In genomic region chr6:16162003-16162402, GRCh38 we compare ENCODE assay signal across 22 cellular contexts.
"Had no signal": no experiment of that assay in that cellular context is flagged by ENCODE, and none has a peak within 500 bp of the region (broad histone marks: within the 10 kb centered on the region; RNA-seq: fewer than 3 reads in every experiment).

No MANE protein-coding gene starts in this region.

- H3K4me1 ChIP-seq: breast epithelium, tibial artery, upper lobe of right lung had no signal

- ATAC-seq: mucosa of descending colon; natural killer cell treated with Interleukin-12 subunit alpha and Interleukin-12 subunit beta and Interleukin-15 and Interleukin-18, amount 100 ng/mL, for 72 hours; right cardiac atrium; upper lobe of right lung; WTC11 had no signal

- H3K36me3 Mint-ChIP-seq: natural killer cell treated with Interleukin-12 subunit alpha and Interleukin-12 subunit beta and Interleukin-15 and Interleukin-18, amount 100 ng/mL, for 72 hours; WTC11 had no signal

- H3K36me3 ChIP-seq: breast epithelium, left ventricle myocardium inferior, spleen, upper lobe of right lung had no signal

- H3K27me3 Mint-ChIP-seq: natural killer cell treated with Interleukin-12 subunit alpha and Interleukin-12 subunit beta and Interleukin-15 and Interleukin-18, amount 100 ng/mL, for 72 hours had no signal

- H3K27ac ChIP-seq: breast epithelium, left ventricle myocardium inferior, spleen, tibial artery, upper lobe of right lung had no signal

- H3K4me3 ChIP-seq: breast epithelium, left ventricle myocardium inferior, lung, mucosa of descending colon, spleen, tibial artery, upper lobe of right lung had no signal

- H3K27ac Mint-ChIP-seq: activated CD4-positive, alpha-beta memory T cell treated with anti-CD3 and anti-CD28 coated beads, Interleukin-2, amount 10 ng/mL, durations not matched to agents 7 days and 5 days; activated CD4-positive, alpha-beta T cell treated with anti-CD3 and anti-CD28 coated beads, Interleukin-2, amount 10 ng/mL, durations not matched to agents 7 days and 5 days; activated naive CD4-positive, alpha-beta T cell treated with anti-CD3 and anti-CD28 coated beads, Interleukin-2, amount 10 ng/mL, durations not matched to agents 7 days and 5 days; activated T-helper 1 cell treated with anti-CD3 and anti-CD28 coated beads, Interleukin-12 subunit alpha, Interleukin-12 subunit beta, Interleukin-2, Interleukin-4 antibody, amounts not matched to agents 30 ng/mL and 10 ng/mL and 1 ng/mL, durations not matched to agents 14 hours and 24 hours and 36 hours; stimulated activated naive CD8-positive, alpha-beta T cell treated with anti-CD3 and anti-CD28 coated beads, Interleukin-15, Interleukin-2, amounts not matched to agents 100 ng/mL and 50 ng/mL, for 24 hours; T-helper 1 cell treated with Interleukin-12 subunit alpha and Interleukin-12 subunit beta and Interleukin-4 antibody, amounts not matched to agents 30 μg/mL and 1 μg/mL, for 36 hours; WTC11 had no signal

- H3K9me3 Mint-ChIP-seq: activated naive CD4-positive, alpha-beta T cell treated with anti-CD3 and anti-CD28 coated beads, Interleukin-2, amount 10 ng/mL, durations not matched to agents 7 days and 5 days; natural killer cell treated with Interleukin-12 subunit alpha and Interleukin-12 subunit beta and Interleukin-15 and Interleukin-18, amount 100 ng/mL, for 72 hours; T-helper 1 cell treated with Interleukin-12 subunit alpha and Interleukin-12 subunit beta and Interleukin-4 antibody, amounts not matched to agents 30 μg/mL and 1 μg/mL, for 36 hours had no signal

- H3K27me3 ChIP-seq: breast epithelium, spleen, tibial artery, upper lobe of right lung had no signal

- H3K4me3 Mint-ChIP-seq: activated CD4-positive, alpha-beta memory T cell treated with anti-CD3 and anti-CD28 coated beads, Interleukin-2, amount 10 ng/mL, durations not matched to agents 7 days and 5 days; activated CD4-positive, alpha-beta T cell treated with anti-CD3 and anti-CD28 coated beads, Interleukin-2, amount 10 ng/mL, durations not matched to agents 7 days and 5 days; activated naive CD4-positive, alpha-beta T cell treated with anti-CD3 and anti-CD28 coated beads, Interleukin-2, amount 10 ng/mL, durations not matched to agents 7 days and 5 days; activated T-helper 1 cell treated with anti-CD3 and anti-CD28 coated beads, Interleukin-12 subunit alpha, Interleukin-12 subunit beta, Interleukin-2, Interleukin-4 antibody, amounts not matched to agents 30 ng/mL and 10 ng/mL and 1 ng/mL, durations not matched to agents 14 hours and 24 hours and 36 hours; natural killer cell treated with Interleukin-12 subunit alpha and Interleukin-12 subunit beta and Interleukin-15 and Interleukin-18, amount 100 ng/mL, for 72 hours; stimulated activated naive CD8-positive, alpha-beta T cell treated with anti-CD3 and anti-CD28 coated beads, Interleukin-15, Interleukin-2, amounts not matched to agents 100 ng/mL and 50 ng/mL, for 24 hours; T-helper 1 cell treated with Interleukin-12 subunit alpha and Interleukin-12 subunit beta and Interleukin-4 antibody, amounts not matched to agents 30 μg/mL and 1 μg/mL, for 36 hours; WTC11 had no signal

- DNase-seq: activated CD4-positive, alpha-beta memory T cell treated with anti-CD3 and anti-CD28 coated beads, Interleukin-2, amount 10 ng/mL, durations not matched to agents 7 days and 5 days; activated CD4-positive, alpha-beta T cell treated with anti-CD3 and anti-CD28 coated beads for 1 hour; activated CD4-positive, alpha-beta T cell treated with anti-CD3 and anti-CD28 coated beads, Interleukin-2, amount 10 ng/mL, durations not matched to agents 7 days and 5 days; activated gamma-delta T cell; activated naive CD4-positive, alpha-beta T cell treated with anti-CD3 and anti-CD28 coated beads, Interleukin-2, amount 10 ng/mL, durations not matched to agents 7 days and 5 days; effector CD8-positive, alpha-beta T cell; left ventricle myocardium inferior; mesendoderm; mucosa of descending colon; posterior cingulate gyrus; right cardiac atrium; spleen; substantia nigra; tibial artery; upper lobe of right lung had no signal

- H3K9me3 ChIP-seq: breast epithelium, left ventricle myocardium inferior, mucosa of descending colon, spleen, tibial artery, upper lobe of right lung had no signal
